ENCODE assay signal across 9 cellular contexts in genomic region chr9:137121927-137122803, GRCh38. TPM values are rescaled to one million over a fixed set of nuclear protein-coding genes. Genes with fewer than 3 reads are reported as not detected.
"Had no signal": no experiment of that assay in that cellular context is flagged by ENCODE, and none has a peak within 500 bp of the region (broad histone marks: within the 10 kb centered on the region; RNA-seq: fewer than 3 reads in every experiment).

No MANE protein-coding gene starts in this region.

RNA-seq across cellular contexts. Expression of gene GRIN1, which starts 16.8 kb away (rescaled TPM):
- total RNA-seq: gastrocnemius medialis, myocyte, sciatic nerve, smooth muscle cell, subcutaneous adipose tissue, T-cell had no signal
- polyA plus RNA-seq: ovary, smooth muscle cell had no signal

RNA-seq across cellular contexts. Expression of gene LRRC26, which starts 47.7 kb away (rescaled TPM):
- total RNA-seq: gastrocnemius medialis, lung microvascular endothelial cell, myocyte, sciatic nerve, smooth muscle cell, subcutaneous adipose tissue, T-cell, urinary bladder had no signal
- polyA plus RNA-seq: ovary, smooth muscle cell, urinary bladder had no signal
